Comparison of ENCODE assay signal across 1 cellular context in the genomic region with DNA sequence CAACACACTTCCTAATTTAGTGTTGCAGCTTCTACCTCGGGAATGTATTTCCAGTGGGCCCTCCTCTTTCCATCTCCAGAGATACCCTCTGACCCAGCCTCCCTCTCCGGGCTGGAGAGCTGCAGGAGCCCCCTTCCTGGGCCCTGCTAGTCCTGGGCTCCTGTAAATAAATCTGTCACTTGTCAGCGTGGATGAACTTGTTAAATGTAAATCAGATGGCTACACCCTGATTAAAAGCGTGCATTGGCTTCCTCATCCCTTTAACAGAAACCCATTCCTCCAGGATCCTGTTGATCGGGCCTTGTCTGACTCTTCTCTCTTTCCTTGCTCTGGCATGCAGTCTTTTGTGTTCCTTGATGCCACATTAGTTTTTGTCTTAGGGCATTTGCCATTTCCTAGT.
TF ChIP-seq lines count a peak whose summit lies in the region.

No MANE protein-coding gene starts in this region.

TF ChIP-seq in K562, 482 proteins besides CTCF, POLR2A, EP300 and RAD21 (continued from another document):
- TF ChIP-seq ZBTB40 (IDR thresholded peaks at IDR 0.05): no peak
- TF ChIP-seq ZBTB40 (CRISPR knock-in tag; IDR thresholded peaks at IDR 0.05): no peak
- TF ChIP-seq ZNF24 (IDR thresholded peaks at IDR 0.05): no peak
- no peak for TF ChIP-seq E2F1 (CRISPR knock-in tag; IDR thresholded peaks at IDR 0.05)
- TF ChIP-seq TSC22D4 (tag; IDR thresholded peaks at IDR 0.05): no peak
- no peak for TF ChIP-seq ZFP1 (CRISPR knock-in tag; IDR thresholded peaks at IDR 0.05)
- no peak for TF ChIP-seq ZNF384 (IDR thresholded peaks at IDR 0.05; ENCODE audit: low read depth, low read length)
- no peak for TF ChIP-seq KLF13 (tag; IDR thresholded peaks at IDR 0.05; ENCODE audit: borderline replicate concordance, low read depth)
- TF ChIP-seq ZNF77 (CRISPR knock-in tag; IDR thresholded peaks at IDR 0.05): no peak
- TF ChIP-seq TAF9B (IDR thresholded peaks at IDR 0.05; ENCODE audit: partially characterized antibody): no peak
- no peak for TF ChIP-seq PBX2 (CRISPR knock-in tag; IDR thresholded peaks at IDR 0.05; ENCODE audit: low read depth)
- 0 out of 2 replicates have a peak, but pooled peaks have one; percentile 32 for TF ChIP-seq PBX2 (tag; conservative IDR thresholded peaks at IDR 0.05; ENCODE audit: low read depth)
- TF ChIP-seq, protein P1, sequence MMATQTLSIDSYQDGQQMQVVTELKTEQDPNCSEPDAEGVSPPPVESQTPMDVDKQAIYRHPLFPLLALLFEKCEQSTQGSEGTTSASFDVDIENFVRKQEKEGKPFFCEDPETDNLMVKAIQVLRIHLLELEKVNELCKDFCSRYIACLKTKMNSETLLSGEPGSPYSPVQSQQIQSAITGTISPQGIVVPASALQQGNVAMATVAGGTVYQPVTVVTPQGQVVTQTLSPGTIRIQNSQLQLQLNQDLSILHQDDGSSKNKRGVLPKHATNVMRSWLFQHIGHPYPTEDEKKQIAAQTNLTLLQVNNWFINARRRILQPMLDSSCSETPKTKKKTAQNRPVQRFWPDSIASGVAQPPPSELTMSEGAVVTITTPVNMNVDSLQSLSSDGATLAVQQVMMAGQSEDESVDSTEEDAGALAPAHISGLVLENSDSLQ (IDR thresholded peaks at IDR 0.05): peak; percentile 46; the same call in 1 of the 2 replicates
TF ChIP-seq in K562: peak in this region for 3.
